ENCODE assay signal across 8 cellular contexts in the genomic region with DNA sequence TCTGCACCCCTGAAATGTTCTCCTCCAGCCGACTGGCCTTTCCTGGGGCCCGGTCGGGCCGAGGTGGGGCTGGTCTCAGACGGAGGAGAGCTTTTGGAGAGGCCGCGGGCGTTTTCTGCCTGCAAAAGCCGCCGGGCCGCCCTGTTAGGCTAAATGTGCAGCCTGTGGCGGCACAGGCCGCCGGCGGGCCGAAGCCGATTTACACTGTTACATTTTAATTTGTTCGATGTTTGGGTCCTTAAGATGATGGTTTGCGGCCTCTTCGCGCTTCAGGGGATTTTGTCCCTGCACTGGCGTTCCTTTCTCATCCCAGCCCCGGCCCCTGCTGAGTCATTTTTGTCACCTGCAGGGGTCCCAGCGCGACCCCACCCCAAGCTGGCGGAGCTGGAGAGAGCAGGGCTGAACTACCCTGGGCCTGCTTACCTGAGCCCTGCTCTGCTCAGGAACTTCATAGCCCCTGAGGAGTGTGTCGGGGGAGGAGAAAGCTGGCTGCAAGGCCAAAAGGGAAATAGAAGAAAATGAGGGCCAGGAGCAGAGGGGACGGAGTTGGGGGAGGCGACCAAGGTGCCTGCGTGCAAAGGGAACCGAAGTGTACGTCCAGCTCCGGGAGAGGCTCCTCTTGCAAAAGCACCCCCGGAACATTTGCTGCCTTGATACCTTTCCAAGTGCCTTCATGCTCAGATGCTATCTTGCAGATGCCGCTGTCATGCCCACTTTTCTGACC. TPM values are rescaled to one million over a fixed set of nuclear protein-coding genes. Genes with fewer than 3 reads are reported as not detected.
DNase-seq lines count a peak whose midpoint lies in the region; ATAC-seq and TF ChIP-seq lines count a peak whose summit lies in the region.

No MANE protein-coding gene starts in this region.

- DNase-seq in CD4-positive, CD25-positive, alpha-beta regulatory T cell = peak in 1 of 3 donors; percentile 4
- DNase-seq in NB4 (ENCODE audit: low read depth) = peak; percentile 81
- DNase-seq in activated T-helper 2 cell treated with anti-CD3 and anti-CD28 coated beads, Interferon-gamma antibody, Interleukin-2, Interleukin-4, amounts not matched to agents 10 μg/mL and 5 μg/mL and 100 μg/mL, durations not matched to agents 14 hours and 24 hours and 36 hours (ENCODE audit: low spot score) = no peak
- DNase-seq in heart left ventricle = peak; percentile 8 to 61 (median 27)
- DNase-seq in posterior cingulate gyrus = peak in 9 of 10 donors; percentile 10 to 87 (median 29)
- DNase-seq in NCI-H2029 treated with DMSO at 0.1 percent for 48 hours (lab: John Stamatoyannopoulos, UW) = no peak

- peak overlapping the region; percentile 84 to 98 (median 92) for H3K4me3 Mint-ChIP-seq in CD4-positive, CD25-positive, alpha-beta regulatory T cell
- peak overlapping the region; percentile 71 for H3K4me3 Mint-ChIP-seq in activated T-helper 2 cell treated with anti-CD3 and anti-CD28 coated beads, Interferon-gamma antibody, Interleukin-2, Interleukin-4, amounts not matched to agents 10 μg/mL and 5 μg/mL and 100 μg/mL, durations not matched to agents 14 hours and 24 hours and 36 hours (ENCODE audit: low read depth)

- H3K4me1 ChIP-seq in CD4-positive, CD25-positive, alpha-beta regulatory T cell (ENCODE audit: control insufficient read depth, insufficient read depth, low read length, poor library complexity, severe bottlenecking) = peaks cover 33% of the 10 kb centered on the region
- peaks cover 0 to 27% (median 12%) of the 10 kb centered on the region in 12 donors for H3K4me1 ChIP-seq in heart left ventricle

- TF ChIP-seq CTCF in NB4 (IDR thresholded peaks at IDR 0.05; ENCODE audit: low read depth, low read length) = no peak
- no peak for TF ChIP-seq CTCF in heart left ventricle (IDR thresholded peaks at IDR 0.05)

- 3 to 28% (median 10%) methylated on average over 31 to 35 of the region's 35 CpGs for WGBS in heart left ventricle, 4 donors

- H3K4me1 Mint-ChIP-seq in CD4-positive, CD25-positive, alpha-beta regulatory T cell = peaks cover 9 to 41% (median 17%) of the 10 kb centered on the region in 4 donors
- peaks cover 16% of the 10 kb centered on the region for H3K4me1 Mint-ChIP-seq in activated T-helper 2 cell treated with anti-CD3 and anti-CD28 coated beads, Interferon-gamma antibody, Interleukin-2, Interleukin-4, amounts not matched to agents 10 μg/mL and 5 μg/mL and 100 μg/mL, durations not matched to agents 14 hours and 24 hours and 36 hours (ENCODE audit: low read depth)

- peak in 1 of 2 donors; percentile 2 for ATAC-seq in CD4-positive, CD25-positive, alpha-beta regulatory T cell (ENCODE audit: low read depth in 2 of 2)
- peak; percentile 20 for ATAC-seq in GM21526 (IDR thresholded peaks at IDR 0.05; ENCODE audit: low FRiP score, unreplicated experiment)
- peak; percentile 4 to 17 (median 12) for ATAC-seq in heart left ventricle
- no peak for ATAC-seq in GM18873 (IDR thresholded peaks at IDR 0.05; ENCODE audit: low FRiP score, unreplicated experiment)

- H3K36me3 Mint-ChIP-seq in CD4-positive, CD25-positive, alpha-beta regulatory T cell = peaks cover 4% of the 10 kb centered on the region
- H3K36me3 Mint-ChIP-seq in activated T-helper 2 cell treated with anti-CD3 and anti-CD28 coated beads, Interferon-gamma antibody, Interleukin-2, Interleukin-4, amounts not matched to agents 10 μg/mL and 5 μg/mL and 100 μg/mL, durations not matched to agents 14 hours and 24 hours and 36 hours (ENCODE audit: low read depth) = peaks cover 29% of the 10 kb centered on the region

- no peaks in the 10 kb centered on the region for H3K9me3 ChIP-seq in CD4-positive, CD25-positive, alpha-beta regulatory T cell (ENCODE audit: control insufficient read depth in 2 of 2, low read length in 2 of 2)
- H3K9me3 ChIP-seq in heart left ventricle = no peaks in the 10 kb centered on the region

- peaks cover 12% of the 10 kb centered on the region for H3K27me3 Mint-ChIP-seq in CD4-positive, CD25-positive, alpha-beta regulatory T cell
- peaks cover 8% of the 10 kb centered on the region for H3K27me3 Mint-ChIP-seq in activated T-helper 2 cell treated with anti-CD3 and anti-CD28 coated beads, Interferon-gamma antibody, Interleukin-2, Interleukin-4, amounts not matched to agents 10 μg/mL and 5 μg/mL and 100 μg/mL, durations not matched to agents 14 hours and 24 hours and 36 hours (ENCODE audit: low read depth)

- peak overlapping the region; percentile 78 to 97 (median 97) for H3K27ac Mint-ChIP-seq in CD4-positive, CD25-positive, alpha-beta regulatory T cell
- peak overlapping the region; percentile 70 for H3K27ac Mint-ChIP-seq in activated T-helper 2 cell treated with anti-CD3 and anti-CD28 coated beads, Interferon-gamma antibody, Interleukin-2, Interleukin-4, amounts not matched to agents 10 μg/mL and 5 μg/mL and 100 μg/mL, durations not matched to agents 14 hours and 24 hours and 36 hours

- TF ChIP-seq POLR2A in NB4 (IDR thresholded peaks at IDR 0.05; ENCODE audit: extremely low read depth, insufficient read length) = no peak
- no peak for TF ChIP-seq POLR2A in heart left ventricle (IDR thresholded peaks at IDR 0.05)

- no peaks in the 10 kb centered on the region for H3K36me3 ChIP-seq in CD4-positive, CD25-positive, alpha-beta regulatory T cell (ENCODE audit: control insufficient read depth, insufficient read depth, low read length)
- H3K36me3 ChIP-seq in heart left ventricle = peaks cover 0 to 6% (median 0%) of the 10 kb centered on the region in 9 donors

- intact Hi-C loops in activated T-helper 2 cell treated with anti-CD3 and anti-CD28 coated beads, Interferon-gamma antibody, Interleukin-2, Interleukin-4, amounts not matched to agents 10 μg/mL and 5 μg/mL and 100 μg/mL, durations not matched to agents 14 hours and 24 hours and 36 hours (cut with micrococcal nuclease) = loop anchor here (1.0 to 10.0 kb wide), 3 partner anchors 14 to 1196 kb away; partner anchors contain the start of gene TXLNG
- intact Hi-C loops in heart left ventricle (cut with DNase I) (loop anchor here in 1 of 10 donors (2.0 to 5.0 kb wide), 2 partner anchors 84 to 152 kb away; partner anchors contain the start of genes SYAP1 and TXLNG), posterior cingulate gyrus (cut with DNase I) (no loop called here)

- H3K27me3 ChIP-seq in CD4-positive, CD25-positive, alpha-beta regulatory T cell (ENCODE audit: control insufficient read depth, insufficient read depth, low read length) = peaks cover 2% of the 10 kb centered on the region
- H3K27me3 ChIP-seq in heart left ventricle = peaks cover 0 to 61% (median 0%) of the 10 kb centered on the region in 9 donors

- H3K27ac ChIP-seq in CD4-positive, CD25-positive, alpha-beta regulatory T cell (ENCODE audit: insufficient read depth, low read length, poor library complexity, severe bottlenecking) = peak overlapping the region; percentile 92
- H3K27ac ChIP-seq in heart left ventricle = peak overlapping the region; percentile 83 to 97 (median 92)

- H3K4me3 ChIP-seq in CD4-positive, CD25-positive, alpha-beta regulatory T cell (ENCODE audit: low read depth, low read length) = peak overlapping the region; percentile 70
- H3K4me3 ChIP-seq in NB4 (ENCODE audit: low read depth, low read length) (peak overlapping the region; percentile 66), heart left ventricle (peak overlapping the region; percentile 39 to 77 (median 59))

- no peaks in the 10 kb centered on the region for H3K9me3 Mint-ChIP-seq in CD4-positive, CD25-positive, alpha-beta regulatory T cell
- H3K9me3 Mint-ChIP-seq in activated T-helper 2 cell treated with anti-CD3 and anti-CD28 coated beads, Interferon-gamma antibody, Interleukin-2, Interleukin-4, amounts not matched to agents 10 μg/mL and 5 μg/mL and 100 μg/mL, durations not matched to agents 14 hours and 24 hours and 36 hours = no peaks in the 10 kb centered on the region

RNA-seq across cellular contexts. Expression of gene RBBP7, which starts 0.9 kb away (rescaled TPM):
- 120 TPM for total RNA-seq in CD4-positive, CD25-positive, alpha-beta regulatory T cell
- 100 to 1,000 TPM; 133 to 150 (median 143) TPM for polyA plus RNA-seq in CD4-positive, CD25-positive, alpha-beta regulatory T cell
- total RNA-seq in activated T-helper 2 cell treated with anti-CD3 and anti-CD28 coated beads, Interferon-gamma antibody, Interleukin-2, Interleukin-4, amounts not matched to agents 10 μg/mL and 5 μg/mL and 100 μg/mL, durations not matched to agents 14 hours and 24 hours and 36 hours = 163 and 164 TPM in 2 replicates
- 100 to 1,000 TPM in 6 of 9 donors, 10 to 100 TPM in 3; 88.7 to 124 (median 107) TPM for total RNA-seq in heart left ventricle
- polyA plus RNA-seq in heart left ventricle = 100 to 1,000 TPM in 1 of 2 donors, 10 to 100 TPM in 1; 93.3 to 110 TPM

Comparison
In these comparisons a context has a peak if more than half of its experiments do, and no peak if none do; other contexts are left out.
1. DNase-seq: peak in NB4 (single experiment), heart left ventricle (5 of 5) and posterior cingulate gyrus (9 of 10); none in activated T-helper 2 cell treated with anti-CD3 and anti-CD28 coated beads, Interferon-gamma antibody, Interleukin-2, Interleukin-4, amounts not matched to agents 10 μg/mL and 5 μg/mL and 100 μg/mL, durations not matched to agents 14 hours and 24 hours and 36 hours (single experiment) and NCI-H2029 treated with DMSO at 0.1 percent for 48 hours (single experiment).
2. Peak in every context shown above with its lines, with median percentiles within 50 percentile points of each other: H3K4me3 ChIP-seq.